Comparison of ENCODE assay signal across 9 cellular contexts in genomic region chr5:150645070-150645700, GRCh38. TPM values are rescaled to one million over a fixed set of nuclear protein-coding genes. Genes with fewer than 3 reads are reported as not detected.
DNase-seq lines count a peak whose midpoint lies in the region; ATAC-seq and TF ChIP-seq lines count a peak whose summit lies in the region.
"Had no signal": no experiment of that assay in that cellular context is flagged by ENCODE, and none has a peak within 500 bp of the region (broad histone marks: within the 10 kb centered on the region; RNA-seq: fewer than 3 reads in every experiment).

No MANE protein-coding gene starts in this region.

- H3K4ac ChIP-seq in mesendoderm (ENCODE audit: low read depth, low read length): no peak overlapping the region

- peak overlapping the region; percentile 25 for H3K56ac ChIP-seq in mesendoderm (ENCODE audit: low read length)

- no peak for TF ChIP-seq CTCF in cardiac muscle cell (IDR thresholded peaks at IDR 0.05; ENCODE audit: low read depth, low read length)
- no peak for TF ChIP-seq CTCF in coronary artery (IDR thresholded peaks at IDR 0.05)

- H3K27me3 ChIP-seq in cardiac muscle cell (no peaks in the 10 kb centered on the region), mesendoderm (ENCODE audit: insufficient read depth, low read length, poor library complexity) (no peaks in the 10 kb centered on the region), aorta (ENCODE audit: control insufficient read depth in 1 of 2, insufficient read depth in 2 of 2, low read length in 1 of 2) (no peaks in the 10 kb centered on the region)
- H3K27me3 ChIP-seq: BLaER1 treated with 17β-estradiol and CSF1 and Interleukin-3, amounts not matched to agents 10 nM and 100 nM had no signal

- peaks cover 31% of the 10 kb centered on the region for H3K4me1 ChIP-seq in cardiac muscle cell (ENCODE audit: low read depth)
- peaks cover 22% of the 10 kb centered on the region for H3K4me1 ChIP-seq in mesendoderm (ENCODE audit: control insufficient read depth, low read depth, low read length)
- peaks cover 4 to 6% of the 10 kb centered on the region in 2 donors for H3K4me1 ChIP-seq in aorta (ENCODE audit: control insufficient read depth in 1 of 2, insufficient read depth in 2 of 2, low read length in 2 of 2)

- ATAC-seq in Right ventricle myocardium inferior: no peak
- no peak for ATAC-seq in aorta (ENCODE audit: low FRiP score)
- no peak for ATAC-seq in GM21381 (IDR thresholded peaks at IDR 0.05; ENCODE audit: unreplicated experiment)

- no peaks in the 10 kb centered on the region for H3K36me3 ChIP-seq in cardiac muscle cell
- no peaks in the 10 kb centered on the region for H3K36me3 ChIP-seq in mesendoderm (ENCODE audit: control insufficient read depth, insufficient read depth, low read length)
- H3K36me3 ChIP-seq in aorta (ENCODE audit: control insufficient read depth in 1 of 2, insufficient read depth in 2 of 2, low read length in 1 of 2): peaks cover 0 to 7% of the 10 kb centered on the region in 2 donors

- no peak overlapping the region for H3K4me3 ChIP-seq in cardiac muscle cell
- peak overlapping the region; percentile 31 for H3K4me3 ChIP-seq in coronary artery
- H3K4me3 ChIP-seq in mesendoderm (ENCODE audit: low read length): no peak overlapping the region
- H3K4me3 ChIP-seq in aorta (ENCODE audit: low read length in 2 of 2): no peak overlapping the region
- H3K4me3 ChIP-seq: BLaER1 treated with 17β-estradiol and CSF1 and Interleukin-3, amounts not matched to agents 10 nM and 100 nM had no signal

- H3K9me3 ChIP-seq in cardiac muscle cell (ENCODE audit: low read depth) (no peaks in the 10 kb centered on the region), aorta (ENCODE audit: control insufficient read depth, low read length) (no peaks in the 10 kb centered on the region)
- H3K9me3 ChIP-seq: BLaER1 treated with 17β-estradiol and CSF1 and Interleukin-3, amounts not matched to agents 10 nM and 100 nM had no signal

- DNase-seq in cardiac muscle cell (ENCODE audit: low read depth in 1 of 2, low spot score in 1 of 2) (peak; percentile 38 to 95), Right ventricle myocardium inferior (ENCODE audit: missing footprints) (no peak), coronary artery (ENCODE audit: low spot score) (peak; percentile 81), mesendoderm (peak; percentile 82), aorta (peak; percentile 84 to 95), NOMO-1 (lab: John Stamatoyannopoulos, UW; ENCODE audit: unreplicated experiment in 2 of 2) (no peak), OCI-M2 (lab: John Stamatoyannopoulos, UW; ENCODE audit: unreplicated experiment) (no peak)

- H3K4me2 ChIP-seq in mesendoderm (ENCODE audit: low read length): no peak overlapping the region

- peak overlapping the region; percentile 0 for H3K18ac ChIP-seq in mesendoderm (ENCODE audit: low read length)

- H2BK15ac ChIP-seq in mesendoderm (replicated peaks; ENCODE audit: low read depth): no peak overlapping the region

- no peaks in the 10 kb centered on the region for H3K79me1 ChIP-seq in mesendoderm (ENCODE audit: low read length)

- intact Hi-C loops in Right ventricle myocardium inferior (cut with DNase I) (loop anchor here (5.0 kb wide), 1 partner anchor 33 kb away; no protein-coding TSS in a partner anchor), aorta (cut with DNase I) (no loop called here)

- H4K5ac ChIP-seq in mesendoderm (ENCODE audit: low read length): no peak overlapping the region

- no CpG with 5 or more reads among the region's 4 CpGs for WGBS in mesendoderm (ENCODE audit: extremely low coverage, insufficient coverage, low lambda C conversion rate)
- 27 to 28% methylated on average over 4 of the region's 4 CpGs for WGBS in aorta, 2 donors

- H3K79me2 ChIP-seq in mesendoderm (ENCODE audit: control insufficient read depth, insufficient read depth, low read length): no peaks in the 10 kb centered on the region

- H2AK5ac ChIP-seq in mesendoderm (ENCODE audit: low read length): no peak overlapping the region

- H3K27ac ChIP-seq in cardiac muscle cell (peak overlapping the region; percentile 9), coronary artery (peak overlapping the region; percentile 96 to 99), mesendoderm (ENCODE audit: low read depth, low read length) (no peak overlapping the region), aorta (ENCODE audit: low read depth in 1 of 2, low read length in 2 of 2) (peak overlapping the region in 1 of 2 donors; percentile 70)
- H3K27ac ChIP-seq: BLaER1 treated with 17β-estradiol and CSF1 and Interleukin-3, amounts not matched to agents 10 nM and 100 nM had no signal

- H4K8ac ChIP-seq in mesendoderm (ENCODE audit: low read depth, low read length): no peak overlapping the region

- no peak overlapping the region for H2BK5ac ChIP-seq in mesendoderm (ENCODE audit: low read length)

- H3K9ac ChIP-seq in mesendoderm (ENCODE audit: low read length): no peak overlapping the region

- no peak overlapping the region for H3K23ac ChIP-seq in mesendoderm (ENCODE audit: low read length)

- H2BK120ac ChIP-seq in mesendoderm (ENCODE audit: low read depth, low read length): no peak overlapping the region

RNA-seq across cellular contexts. Expression of gene SYNPO, which starts 4.7 kb away (rescaled TPM):
- total RNA-seq in cardiac muscle cell (2.7 and 4.4 TPM in 2 replicates), Right ventricle myocardium inferior (587 TPM), aorta (100 to 1,000 TPM; 327 to 478 TPM)
- polyA plus RNA-seq in cardiac muscle cell (0.94 and 1.1 TPM in 2 replicates), aorta (100 to 1,000 TPM; 228 to 486 TPM)
- polyA plus RNA-seq in mesendoderm (2013, experiment 1 of 2): 1.7 TPM
- polyA plus RNA-seq in mesendoderm (2013, experiment 2 of 2): 1.6 TPM

RNA-seq across cellular contexts. Expression of gene MYOZ3, which starts 15.9 kb away (rescaled TPM):
- total RNA-seq in cardiac muscle cell (2.1 and 6.8 TPM in 2 replicates), Right ventricle myocardium inferior (5.5 TPM), aorta (10 to 100 TPM in 1 of 2 donors, 1 to 10 TPM in 1; 2.5 to 14.1 TPM)
- polyA plus RNA-seq in cardiac muscle cell (10.7 and 13.8 TPM in 2 replicates), aorta (1 to 10 TPM; 2.0 to 2.8 TPM)
- polyA plus RNA-seq in mesendoderm (2013, experiment 1 of 2): 11.8 TPM
- 11.5 TPM for polyA plus RNA-seq in mesendoderm (2013, experiment 2 of 2)

RNA-seq across cellular contexts. Expression of gene RBM22, which starts 55.7 kb away (rescaled TPM):
- total RNA-seq in cardiac muscle cell (33.2 and 39.0 TPM in 2 replicates), Right ventricle myocardium inferior (30.5 TPM), aorta (10 to 100 TPM; 40.1 to 46.9 TPM)
- polyA plus RNA-seq in cardiac muscle cell (33.0 and 47.1 TPM in 2 replicates), aorta (10 to 100 TPM; 16.8 to 41.8 TPM)
- 39.2 TPM for polyA plus RNA-seq in mesendoderm (2013, experiment 1 of 2)
- polyA plus RNA-seq in mesendoderm (2013, experiment 2 of 2): 39.6 TPM

Comparison
In these comparisons a context has a peak if more than half of its experiments do, and no peak if none do; other contexts are left out.
1. DNase-seq: peak in cardiac muscle cell (2 of 2), coronary artery (single experiment), mesendoderm (single experiment) and aorta (2 of 2); none in Right ventricle myocardium inferior (single experiment), NOMO-1 (0 of 2) and OCI-M2 (single experiment).
2. RNA of gene SYNPO, which starts 4.7 kb away (total RNA-seq): 587 TPM in Right ventricle myocardium inferior (single experiment) and 327 to 478 TPM in aorta; 2.7 to 4.4 TPM in cardiac muscle cell; every median in the first group is over 10 times any median in the second.